Comparison of ENCODE assay signal across 1 cellular context in genomic region chr9:92293452-92294296, GRCh38.
TF ChIP-seq lines count a peak whose summit lies in the region.

Gene IARS1, minus strand, starts transcription at chr9:92293697. Its CDS starts 4,278 bp downstream, at chr9:92289419.

TF ChIP-seq in GM12878, 131 proteins besides CTCF, POLR2A, EP300 and RAD21 (continued from another document):
- peak; percentile 63 for TF ChIP-seq E2F4 (IDR thresholded peaks at IDR 0.05; ENCODE audit: low read depth, low read length)
- TF ChIP-seq IKZF1 (conservative IDR thresholded peaks at IDR 0.05): peak; percentile 79
- no peak for TF ChIP-seq MYB (IDR thresholded peaks at IDR 0.05; ENCODE audit: borderline replicate concordance, low read depth, low read length)
